In the genomic region with DNA sequence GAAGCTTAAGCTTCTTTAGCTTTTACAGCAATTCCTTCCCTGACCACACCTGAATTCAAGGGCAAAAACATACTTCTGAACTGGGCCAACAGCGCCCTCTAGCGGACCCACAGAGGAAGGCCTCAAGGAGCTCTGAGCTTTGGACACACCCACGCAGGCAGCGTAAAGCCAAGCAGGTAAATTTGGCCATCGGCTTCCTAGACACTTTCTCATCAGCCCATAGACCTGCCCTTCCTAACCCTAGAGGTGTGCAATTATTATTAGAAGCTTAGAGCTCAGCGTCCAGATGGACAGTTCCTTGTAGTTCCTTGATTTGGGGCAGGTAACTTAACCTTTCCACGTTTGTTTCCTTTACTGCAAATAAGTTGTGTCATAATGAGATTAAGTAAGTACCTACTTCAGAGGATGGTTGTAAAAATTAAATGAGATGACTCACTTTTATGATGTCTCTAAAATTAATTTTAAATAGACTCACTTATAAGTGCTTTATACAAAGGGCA, we compare ENCODE assay signal across 8 cellular contexts. TPM values are rescaled to one million over a fixed set of nuclear protein-coding genes. Genes with fewer than 3 reads are reported as not detected.
DNase-seq lines count a peak whose midpoint lies in the region; ATAC-seq and TF ChIP-seq lines count a peak whose summit lies in the region.

No MANE protein-coding gene starts in this region.

- H3K36me3 ChIP-seq in left ventricle myocardium inferior: no peaks in the 10 kb centered on the region

- TF ChIP-seq CTCF in left ventricle myocardium inferior (IDR thresholded peaks at IDR 0.05; ENCODE audit: borderline replicate concordance): peak; percentile 80

- no peaks in the 10 kb centered on the region for H3K4me1 ChIP-seq in left ventricle myocardium inferior

- peak; percentile 26 for DNase-seq in GM04504 (ENCODE audit: low read depth)
- peak; percentile 84 for DNase-seq in NCI-H1092 treated with DMSO at 0.1 percent for 48 hours (lab: John Stamatoyannopoulos, UW)
- DNase-seq in SKM-1 (lab: John Stamatoyannopoulos, UW; ENCODE audit: unreplicated experiment): peak; percentile 48
- DNase-seq in activated naive CD4-positive, alpha-beta T cell treated with anti-CD3 and anti-CD28 coated beads, Interleukin-2, amount 10 ng/mL, durations not matched to agents 7 days and 5 days: peak; percentile 80
- DNase-seq in left ventricle myocardium inferior: peak; percentile 33
- peak; percentile 11 for DNase-seq in skeletal muscle cell (ENCODE audit: low read depth)

- peaks cover 14% of the 10 kb centered on the region for H3K4me1 Mint-ChIP-seq in activated naive CD4-positive, alpha-beta T cell treated with anti-CD3 and anti-CD28 coated beads, Interleukin-2, amount 10 ng/mL, durations not matched to agents 7 days and 5 days

- H3K4me3 ChIP-seq in left ventricle myocardium inferior (no peak overlapping the region), skeletal muscle cell (ENCODE audit: low read depth, low read length) (no peak overlapping the region)

- peaks cover 11% of the 10 kb centered on the region for H3K9me3 ChIP-seq in left ventricle myocardium inferior (replicated peaks)

- H3K4me3 Mint-ChIP-seq in activated naive CD4-positive, alpha-beta T cell treated with anti-CD3 and anti-CD28 coated beads, Interleukin-2, amount 10 ng/mL, durations not matched to agents 7 days and 5 days: no peak overlapping the region

- intact Hi-C loops in left ventricle myocardium inferior (cut with micrococcal nuclease): no loop called here

- H3K9me3 Mint-ChIP-seq in activated naive CD4-positive, alpha-beta T cell treated with anti-CD3 and anti-CD28 coated beads, Interleukin-2, amount 10 ng/mL, durations not matched to agents 7 days and 5 days: no peaks in the 10 kb centered on the region

- peaks cover 39% of the 10 kb centered on the region for H3K27me3 Mint-ChIP-seq in activated naive CD4-positive, alpha-beta T cell treated with anti-CD3 and anti-CD28 coated beads, Interleukin-2, amount 10 ng/mL, durations not matched to agents 7 days and 5 days

- no peaks in the 10 kb centered on the region for H3K36me3 Mint-ChIP-seq in activated naive CD4-positive, alpha-beta T cell treated with anti-CD3 and anti-CD28 coated beads, Interleukin-2, amount 10 ng/mL, durations not matched to agents 7 days and 5 days

- H3K27me3 ChIP-seq in left ventricle myocardium inferior (ENCODE audit: low read depth): peaks cover 77% of the 10 kb centered on the region

- no peak overlapping the region for H3K27ac Mint-ChIP-seq in activated naive CD4-positive, alpha-beta T cell treated with anti-CD3 and anti-CD28 coated beads, Interleukin-2, amount 10 ng/mL, durations not matched to agents 7 days and 5 days

- ATAC-seq in HG03097 (IDR thresholded peaks at IDR 0.05; ENCODE audit: low FRiP score, unreplicated experiment) (no peak), GM21367 (IDR thresholded peaks at IDR 0.05; ENCODE audit: unreplicated experiment) (no peak)

- CTCF ChIA-PET in activated naive CD4-positive, alpha-beta T cell treated with anti-CD3 and anti-CD28 coated beads, Interleukin-2, amount 10 ng/mL, durations not matched to agents 7 days and 5 days (lab: Charles Lee): interaction anchor here (0.5 to 1.8 kb wide), 19 partner anchors 9 to 221 kb away, joined by 3 to 10 read pairs (median 3); partner anchors contain the start of genes HMGXB4 and TOM1

- no peak overlapping the region for H3K27ac ChIP-seq in left ventricle myocardium inferior (replicated peaks)

RNA-seq across cellular contexts. Expression of gene HMGXB4, which starts 25.7 kb away (rescaled TPM):
- 8.6 TPM for total RNA-seq in left ventricle myocardium inferior

Comparison
In these comparisons a context has a peak if more than half of its experiments do, and no peak if none do; other contexts are left out.
1. DNase-seq: peak in every context shown above with its lines; median percentile 84 in NCI-H1092 treated with DMSO at 0.1 percent for 48 hours; 80 in activated naive CD4-positive, alpha-beta T cell treated with anti-CD3 and anti-CD28 coated beads, Interleukin-2, amount 10 ng/mL, durations not matched to agents 7 days and 5 days; 48 in SKM-1; 33 in left ventricle myocardium inferior; 26 in GM04504; 11 in skeletal muscle cell.